1 cellular context compared by ENCODE assay signal in genomic region chr9:70441622-70442021, GRCh38.
TF ChIP-seq lines count a peak whose summit lies in the region.

No MANE protein-coding gene starts in this region.

TF ChIP-seq in HepG2, 621 proteins besides CTCF, POLR2A, EP300 and RAD21 (continued from another document and continues in another):
- TF ChIP-seq ZNF33B (CRISPR knock-in tag; IDR thresholded peaks at IDR 0.05) (no peak), ONECUT2 (CRISPR knock-in tag; IDR thresholded peaks at IDR 0.05) (0 out of 2 replicates have a peak, but pooled peaks have one; percentile 57), MEF2D (CRISPR knock-in tag; IDR thresholded peaks at IDR 0.05) (no peak), RBM22 (optimal IDR thresholded peaks at IDR 0.05; ENCODE audit: low read length) (no peak), PRPF4 (IDR thresholded peaks at IDR 0.05; ENCODE audit: low read depth, low read length, poor library complexity, severe bottlenecking) (no peak), PAX8 (CRISPR knock-in tag; IDR thresholded peaks at IDR 0.05; ENCODE audit: borderline replicate concordance) (no peak), PLRG1 (conservative IDR thresholded peaks at IDR 0.05) (no peak), MYNN (CRISPR knock-in tag; IDR thresholded peaks at IDR 0.05; ENCODE audit: low read depth) (no peak), ZNF282 (IDR thresholded peaks at IDR 0.05; ENCODE audit: partially characterized antibody) (no peak), ZC3H13 (CRISPR knock-in tag; IDR thresholded peaks at IDR 0.05) (no peak), ELF3 (CRISPR knock-in tag; IDR thresholded peaks at IDR 0.05) (peak; percentile 64; the same call in 1 of the 2 replicates), SAP130 (CRISPR knock-in tag; IDR thresholded peaks at IDR 0.05; ENCODE audit: low read depth) (peak; percentile 68), ZEB1 (IDR thresholded peaks at IDR 0.05; ENCODE audit: insufficient replicate concordance, low read depth) (no peak), POGZ (CRISPR knock-in tag; IDR thresholded peaks at IDR 0.05) (peak; percentile 43; the same call in 1 of the 2 replicates), ZNF17 (CRISPR knock-in tag; IDR thresholded peaks at IDR 0.05) (no peak), HDAC1 (CRISPR knock-in tag; IDR thresholded peaks at IDR 0.05) (no peak), MBD4 (IDR thresholded peaks at IDR 0.05; ENCODE audit: borderline replicate concordance, low read length) (peak; percentile 76; the same call in 1 of the 2 replicates), ZNF784 (CRISPR knock-in tag; IDR thresholded peaks at IDR 0.05; ENCODE audit: borderline replicate concordance) (no peak), ZNF3 (CRISPR knock-in tag; IDR thresholded peaks at IDR 0.05) (no peak), ZNF253 (CRISPR knock-in tag; IDR thresholded peaks at IDR 0.05; ENCODE audit: borderline replicate concordance) (no peak), BHLHE40 (IDR thresholded peaks at IDR 0.05; ENCODE audit: low read length) (no peak), UBTF (CRISPR knock-in tag; IDR thresholded peaks at IDR 0.05) (no peak), KDM2A (CRISPR knock-in tag; IDR thresholded peaks at IDR 0.05; ENCODE audit: borderline replicate concordance, low read depth) (no peak), NFIB (CRISPR knock-in tag; IDR thresholded peaks at IDR 0.05; ENCODE audit: borderline replicate concordance) (no peak), ZNF644 (CRISPR knock-in tag; IDR thresholded peaks at IDR 0.05; ENCODE audit: low read depth) (peak; percentile 85), GTF3A (CRISPR knock-in tag; conservative IDR thresholded peaks at IDR 0.05) (no peak), TARDBP (CRISPR knock-in tag; IDR thresholded peaks at IDR 0.05) (peak; percentile 45; the same call in 1 of the 2 replicates), TCF7L2 (IDR thresholded peaks at IDR 0.05; ENCODE audit: low read depth, low read length) (peak; percentile 29; the same call in 1 of the 2 replicates), ZNF83 (CRISPR knock-in tag; IDR thresholded peaks at IDR 0.05; ENCODE audit: borderline replicate concordance) (no peak), ZNF432 (CRISPR knock-in tag; IDR thresholded peaks at IDR 0.05; ENCODE audit: borderline replicate concordance) (no peak), NFATC3 (CRISPR knock-in tag; IDR thresholded peaks at IDR 0.05) (no peak), ZNF616 (CRISPR knock-in tag; IDR thresholded peaks at IDR 0.05; ENCODE audit: low read depth) (no peak), ZNF572 (CRISPR knock-in tag; IDR thresholded peaks at IDR 0.05) (no peak), FOXJ3 (CRISPR knock-in tag; IDR thresholded peaks at IDR 0.05; ENCODE audit: borderline replicate concordance) (no peak), MTA3 (CRISPR knock-in tag; IDR thresholded peaks at IDR 0.05) (no peak), CHD4 (IDR thresholded peaks at IDR 0.05; ENCODE audit: borderline replicate concordance, low read length) (no peak), PRDM4 (CRISPR knock-in tag; IDR thresholded peaks at IDR 0.05; ENCODE audit: borderline replicate concordance) (no peak), GATAD2A (CRISPR knock-in tag; IDR thresholded peaks at IDR 0.05) (peak; percentile 80), NFE2 (CRISPR knock-in tag; IDR thresholded peaks at IDR 0.05) (no peak), BRD4 (CRISPR knock-in tag; IDR thresholded peaks at IDR 0.05) (no peak), FOXA3 (CRISPR knock-in tag; IDR thresholded peaks at IDR 0.05) (peak; percentile 83)
- TF ChIP-seq, protein P1, sequence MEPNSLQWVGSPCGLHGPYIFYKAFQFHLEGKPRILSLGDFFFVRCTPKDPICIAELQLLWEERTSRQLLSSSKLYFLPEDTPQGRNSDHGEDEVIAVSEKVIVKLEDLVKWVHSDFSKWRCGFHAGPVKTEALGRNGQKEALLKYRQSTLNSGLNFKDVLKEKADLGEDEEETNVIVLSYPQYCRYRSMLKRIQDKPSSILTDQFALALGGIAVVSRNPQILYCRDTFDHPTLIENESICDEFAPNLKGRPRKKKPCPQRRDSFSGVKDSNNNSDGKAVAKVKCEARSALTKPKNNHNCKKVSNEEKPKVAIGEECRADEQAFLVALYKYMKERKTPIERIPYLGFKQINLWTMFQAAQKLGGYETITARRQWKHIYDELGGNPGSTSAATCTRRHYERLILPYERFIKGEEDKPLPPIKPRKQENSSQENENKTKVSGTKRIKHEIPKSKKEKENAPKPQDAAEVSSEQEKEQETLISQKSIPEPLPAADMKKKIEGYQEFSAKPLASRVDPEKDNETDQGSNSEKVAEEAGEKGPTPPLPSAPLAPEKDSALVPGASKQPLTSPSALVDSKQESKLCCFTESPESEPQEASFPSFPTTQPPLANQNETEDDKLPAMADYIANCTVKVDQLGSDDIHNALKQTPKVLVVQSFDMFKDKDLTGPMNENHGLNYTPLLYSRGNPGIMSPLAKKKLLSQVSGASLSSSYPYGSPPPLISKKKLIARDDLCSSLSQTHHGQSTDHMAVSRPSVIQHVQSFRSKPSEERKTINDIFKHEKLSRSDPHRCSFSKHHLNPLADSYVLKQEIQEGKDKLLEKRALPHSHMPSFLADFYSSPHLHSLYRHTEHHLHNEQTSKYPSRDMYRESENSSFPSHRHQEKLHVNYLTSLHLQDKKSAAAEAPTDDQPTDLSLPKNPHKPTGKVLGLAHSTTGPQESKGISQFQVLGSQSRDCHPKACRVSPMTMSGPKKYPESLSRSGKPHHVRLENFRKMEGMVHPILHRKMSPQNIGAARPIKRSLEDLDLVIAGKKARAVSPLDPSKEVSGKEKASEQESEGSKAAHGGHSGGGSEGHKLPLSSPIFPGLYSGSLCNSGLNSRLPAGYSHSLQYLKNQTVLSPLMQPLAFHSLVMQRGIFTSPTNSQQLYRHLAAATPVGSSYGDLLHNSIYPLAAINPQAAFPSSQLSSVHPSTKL (CRISPR knock-in tag; IDR thresholded peaks at IDR 0.05), result peak; percentile 88
- TF ChIP-seq, protein P2, sequence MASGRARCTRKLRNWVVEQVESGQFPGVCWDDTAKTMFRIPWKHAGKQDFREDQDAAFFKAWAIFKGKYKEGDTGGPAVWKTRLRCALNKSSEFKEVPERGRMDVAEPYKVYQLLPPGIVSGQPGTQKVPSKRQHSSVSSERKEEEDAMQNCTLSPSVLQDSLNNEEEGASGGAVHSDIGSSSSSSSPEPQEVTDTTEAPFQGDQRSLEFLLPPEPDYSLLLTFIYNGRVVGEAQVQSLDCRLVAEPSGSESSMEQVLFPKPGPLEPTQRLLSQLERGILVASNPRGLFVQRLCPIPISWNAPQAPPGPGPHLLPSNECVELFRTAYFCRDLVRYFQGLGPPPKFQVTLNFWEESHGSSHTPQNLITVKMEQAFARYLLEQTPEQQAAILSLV (CRISPR knock-in tag; IDR thresholded peaks at IDR 0.05; ENCODE audit: borderline replicate concordance), result no peak
- TF ChIP-seq, protein P3, sequence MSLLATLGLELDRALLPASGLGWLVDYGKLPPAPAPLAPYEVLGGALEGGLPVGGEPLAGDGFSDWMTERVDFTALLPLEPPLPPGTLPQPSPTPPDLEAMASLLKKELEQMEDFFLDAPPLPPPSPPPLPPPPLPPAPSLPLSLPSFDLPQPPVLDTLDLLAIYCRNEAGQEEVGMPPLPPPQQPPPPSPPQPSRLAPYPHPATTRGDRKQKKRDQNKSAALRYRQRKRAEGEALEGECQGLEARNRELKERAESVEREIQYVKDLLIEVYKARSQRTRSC (CRISPR knock-in tag; IDR thresholded peaks at IDR 0.05; ENCODE audit: low read depth), result no peak
- TF ChIP-seq, protein P4, sequence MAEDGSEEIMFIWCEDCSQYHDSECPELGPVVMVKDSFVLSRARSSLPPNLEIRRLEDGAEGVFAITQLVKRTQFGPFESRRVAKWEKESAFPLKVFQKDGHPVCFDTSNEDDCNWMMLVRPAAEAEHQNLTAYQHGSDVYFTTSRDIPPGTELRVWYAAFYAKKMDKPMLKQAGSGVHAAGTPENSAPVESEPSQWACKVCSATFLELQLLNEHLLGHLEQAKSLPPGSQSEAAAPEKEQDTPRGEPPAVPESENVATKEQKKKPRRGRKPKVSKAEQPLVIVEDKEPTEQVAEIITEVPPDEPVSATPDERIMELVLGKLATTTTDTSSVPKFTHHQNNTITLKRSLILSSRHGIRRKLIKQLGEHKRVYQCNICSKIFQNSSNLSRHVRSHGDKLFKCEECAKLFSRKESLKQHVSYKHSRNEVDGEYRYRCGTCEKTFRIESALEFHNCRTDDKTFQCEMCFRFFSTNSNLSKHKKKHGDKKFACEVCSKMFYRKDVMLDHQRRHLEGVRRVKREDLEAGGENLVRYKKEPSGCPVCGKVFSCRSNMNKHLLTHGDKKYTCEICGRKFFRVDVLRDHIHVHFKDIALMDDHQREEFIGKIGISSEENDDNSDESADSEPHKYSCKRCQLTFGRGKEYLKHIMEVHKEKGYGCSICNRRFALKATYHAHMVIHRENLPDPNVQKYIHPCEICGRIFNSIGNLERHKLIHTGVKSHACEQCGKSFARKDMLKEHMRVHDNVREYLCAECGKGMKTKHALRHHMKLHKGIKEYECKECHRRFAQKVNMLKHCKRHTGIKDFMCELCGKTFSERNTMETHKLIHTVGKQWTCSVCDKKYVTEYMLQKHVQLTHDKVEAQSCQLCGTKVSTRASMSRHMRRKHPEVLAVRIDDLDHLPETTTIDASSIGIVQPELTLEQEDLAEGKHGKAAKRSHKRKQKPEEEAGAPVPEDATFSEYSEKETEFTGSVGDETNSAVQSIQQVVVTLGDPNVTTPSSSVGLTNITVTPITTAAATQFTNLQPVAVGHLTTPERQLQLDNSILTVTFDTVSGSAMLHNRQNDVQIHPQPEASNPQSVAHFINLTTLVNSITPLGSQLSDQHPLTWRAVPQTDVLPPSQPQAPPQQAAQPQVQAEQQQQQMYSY (CRISPR knock-in tag; IDR thresholded peaks at IDR 0.05), result no peak
- TF ChIP-seq, protein P5, sequence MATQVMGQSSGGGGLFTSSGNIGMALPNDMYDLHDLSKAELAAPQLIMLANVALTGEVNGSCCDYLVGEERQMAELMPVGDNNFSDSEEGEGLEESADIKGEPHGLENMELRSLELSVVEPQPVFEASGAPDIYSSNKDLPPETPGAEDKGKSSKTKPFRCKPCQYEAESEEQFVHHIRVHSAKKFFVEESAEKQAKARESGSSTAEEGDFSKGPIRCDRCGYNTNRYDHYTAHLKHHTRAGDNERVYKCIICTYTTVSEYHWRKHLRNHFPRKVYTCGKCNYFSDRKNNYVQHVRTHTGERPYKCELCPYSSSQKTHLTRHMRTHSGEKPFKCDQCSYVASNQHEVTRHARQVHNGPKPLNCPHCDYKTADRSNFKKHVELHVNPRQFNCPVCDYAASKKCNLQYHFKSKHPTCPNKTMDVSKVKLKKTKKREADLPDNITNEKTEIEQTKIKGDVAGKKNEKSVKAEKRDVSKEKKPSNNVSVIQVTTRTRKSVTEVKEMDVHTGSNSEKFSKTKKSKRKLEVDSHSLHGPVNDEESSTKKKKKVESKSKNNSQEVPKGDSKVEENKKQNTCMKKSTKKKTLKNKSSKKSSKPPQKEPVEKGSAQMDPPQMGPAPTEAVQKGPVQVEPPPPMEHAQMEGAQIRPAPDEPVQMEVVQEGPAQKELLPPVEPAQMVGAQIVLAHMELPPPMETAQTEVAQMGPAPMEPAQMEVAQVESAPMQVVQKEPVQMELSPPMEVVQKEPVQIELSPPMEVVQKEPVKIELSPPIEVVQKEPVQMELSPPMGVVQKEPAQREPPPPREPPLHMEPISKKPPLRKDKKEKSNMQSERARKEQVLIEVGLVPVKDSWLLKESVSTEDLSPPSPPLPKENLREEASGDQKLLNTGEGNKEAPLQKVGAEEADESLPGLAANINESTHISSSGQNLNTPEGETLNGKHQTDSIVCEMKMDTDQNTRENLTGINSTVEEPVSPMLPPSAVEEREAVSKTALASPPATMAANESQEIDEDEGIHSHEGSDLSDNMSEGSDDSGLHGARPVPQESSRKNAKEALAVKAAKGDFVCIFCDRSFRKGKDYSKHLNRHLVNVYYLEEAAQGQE (IDR thresholded peaks at IDR 0.05; ENCODE audit: borderline replicate concordance in 1 of 2, low read depth in 1 of 2, low read length in 2 of 2), result no peak
- TF ChIP-seq, protein P6, sequence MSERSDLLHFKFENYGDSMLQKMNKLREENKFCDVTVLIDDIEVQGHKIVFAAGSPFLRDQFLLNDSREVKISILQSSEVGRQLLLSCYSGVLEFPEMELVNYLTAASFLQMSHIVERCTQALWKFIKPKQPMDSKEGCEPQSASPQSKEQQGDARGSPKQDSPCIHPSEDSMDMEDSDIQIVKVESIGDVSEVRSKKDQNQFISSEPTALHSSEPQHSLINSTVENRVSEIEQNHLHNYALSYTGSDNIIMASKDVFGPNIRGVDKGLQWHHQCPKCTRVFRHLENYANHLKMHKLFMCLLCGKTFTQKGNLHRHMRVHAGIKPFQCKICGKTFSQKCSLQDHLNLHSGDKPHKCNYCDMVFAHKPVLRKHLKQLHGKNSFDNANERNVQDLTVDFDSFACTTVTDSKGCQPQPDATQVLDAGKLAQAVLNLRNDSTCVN (CRISPR knock-in tag; IDR thresholded peaks at IDR 0.05; ENCODE audit: borderline replicate concordance), result no peak
